Comparison of ENCODE assay signal across 8 cellular contexts in the genomic region with DNA sequence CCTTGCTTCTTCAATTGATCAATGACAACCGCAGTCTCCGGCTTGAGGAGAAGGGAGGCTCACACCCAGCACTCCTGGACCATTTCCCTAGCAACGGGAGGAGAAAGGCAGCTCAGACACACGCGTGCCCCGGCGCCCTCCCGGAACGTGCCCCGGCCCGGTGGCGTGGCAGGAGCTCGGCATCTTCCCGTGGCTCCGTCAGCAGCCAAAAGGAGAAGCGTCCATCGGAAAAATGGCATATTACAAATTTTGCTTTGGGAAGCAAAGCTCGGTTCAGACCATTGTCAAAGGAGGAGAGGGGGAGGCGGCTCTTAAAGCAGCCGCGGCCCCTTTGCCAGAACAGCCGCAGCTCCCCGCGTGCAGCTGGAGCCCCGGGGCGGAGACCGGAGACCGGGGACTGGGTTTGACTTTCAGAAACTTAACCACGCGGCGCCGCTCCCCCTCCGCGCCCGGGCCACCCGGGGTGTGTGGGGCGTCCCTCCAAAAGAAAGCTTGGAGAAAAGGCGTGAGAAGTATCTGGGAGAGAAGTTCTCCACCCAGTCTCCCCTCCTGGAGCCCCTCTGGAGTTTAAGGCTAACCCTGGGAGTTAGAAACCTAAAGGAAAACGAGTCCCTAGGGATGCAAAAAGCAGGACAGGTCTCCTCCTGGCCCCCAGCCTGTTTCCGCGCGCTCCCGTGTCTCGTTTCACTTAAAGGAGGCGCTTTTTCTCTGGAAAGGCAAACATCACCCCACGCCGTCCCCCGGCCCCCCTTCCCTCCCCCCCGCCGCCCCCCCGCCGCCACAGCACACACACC. TPM values are rescaled to one million over a fixed set of nuclear protein-coding genes. Genes with fewer than 3 reads are reported as not detected.
DNase-seq lines count a peak whose midpoint lies in the region; ATAC-seq lines count a peak whose summit lies in the region.

No MANE protein-coding gene starts in this region.

- peaks cover 8 to 18% (median 13%) of the 10 kb centered on the region in 4 donors for H3K4me1 Mint-ChIP-seq in CD4-positive, alpha-beta memory T cell

- intact Hi-C loops in CD4-positive, alpha-beta memory T cell (cut with micrococcal nuclease) = no loop called here

- no peak overlapping the region for H3K27ac ChIP-seq in CD4-positive, alpha-beta memory T cell (ENCODE audit: low read depth, low read length)

- DNase-seq in CD4-positive, alpha-beta memory T cell = peak in 1 of 5 donors; percentile 5
- DNase-seq in M059J (ENCODE audit: low read depth) (peak; percentile 0), glomerular visceral epithelial cell (ENCODE audit: extremely low spot score) (peak; percentile 30), nucleus accumbens (lab: John Stamatoyannopoulos, UW) (peak in 53 of 56 donors; percentile 13 to 78 (median 55))
- peak; percentile 40 to 43 for DNase-seq in activated T-cell treated with anti-CD3 and anti-CD28 coated beads, Interleukin-2, amount 50 U/mL, for 48 hours
- DNase-seq in stimulated activated naive CD4-positive, alpha-beta T cell treated with Interleukin-2 at 50 U/mL for 16 hours (lab: John Stamatoyannopoulos, UW) = no peak

- no peak for ATAC-seq in GM18502 (IDR thresholded peaks at IDR 0.05; ENCODE audit: poor library complexity, unreplicated experiment)
- no peak for ATAC-seq in HG03442 (IDR thresholded peaks at IDR 0.05; ENCODE audit: unreplicated experiment)

- H3K36me3 Mint-ChIP-seq in CD4-positive, alpha-beta memory T cell = no peaks in the 10 kb centered on the region

- CTCF ChIA-PET in CD4-positive, alpha-beta memory T cell (lab: Charles Lee; ENCODE audit: partially characterized antibody) = interaction anchor here (1.3 kb wide), 1 partner anchor 234 kb away, joined by 3 read pairs; no protein-coding TSS in a partner anchor

- no peak overlapping the region for H3K4me3 ChIP-seq in CD4-positive, alpha-beta memory T cell (ENCODE audit: low read length in 2 of 2)

- no peaks in the 10 kb centered on the region for H3K9me3 ChIP-seq in CD4-positive, alpha-beta memory T cell (ENCODE audit: control insufficient read depth in 1 of 2, low read length in 2 of 2)

- H3K27ac Mint-ChIP-seq in CD4-positive, alpha-beta memory T cell = no peak overlapping the region

- H3K9me3 Mint-ChIP-seq in CD4-positive, alpha-beta memory T cell = peaks cover 0 to 4% (median 0%) of the 10 kb centered on the region in 8 donors

- peaks cover 8% of the 10 kb centered on the region for H3K4me1 ChIP-seq in CD4-positive, alpha-beta memory T cell (ENCODE audit: insufficient read depth, low read length)

- H3K27me3 Mint-ChIP-seq in CD4-positive, alpha-beta memory T cell = peaks cover 12 to 17% of the 10 kb centered on the region in 2 donors

- H3K36me3 ChIP-seq in CD4-positive, alpha-beta memory T cell (ENCODE audit: insufficient read depth, low read length) = no peaks in the 10 kb centered on the region

- peak overlapping the region; percentile 67 to 86 (median 76) for H3K4me3 Mint-ChIP-seq in CD4-positive, alpha-beta memory T cell

- H3K27me3 ChIP-seq in CD4-positive, alpha-beta memory T cell (ENCODE audit: insufficient read depth, low read length) = peaks cover 5% of the 10 kb centered on the region

- POLR2A ChIA-PET in CD4-positive, alpha-beta memory T cell (lab: Charles Lee; ENCODE audit: partially characterized antibody) = no interaction called here

RNA-seq across cellular contexts. Expression of a gene that starts 0.5 kb away (rescaled TPM):
- total RNA-seq in CD4-positive, alpha-beta memory T cell = not detected
- polyA plus RNA-seq in CD4-positive, alpha-beta memory T cell = not detected
- not detected in 2 replicates for total RNA-seq in M059J (2014; rRNA removed; shearing (Covaris generic))
